Comparison of ENCODE assay signal across 3 cellular contexts in the genomic region with DNA sequence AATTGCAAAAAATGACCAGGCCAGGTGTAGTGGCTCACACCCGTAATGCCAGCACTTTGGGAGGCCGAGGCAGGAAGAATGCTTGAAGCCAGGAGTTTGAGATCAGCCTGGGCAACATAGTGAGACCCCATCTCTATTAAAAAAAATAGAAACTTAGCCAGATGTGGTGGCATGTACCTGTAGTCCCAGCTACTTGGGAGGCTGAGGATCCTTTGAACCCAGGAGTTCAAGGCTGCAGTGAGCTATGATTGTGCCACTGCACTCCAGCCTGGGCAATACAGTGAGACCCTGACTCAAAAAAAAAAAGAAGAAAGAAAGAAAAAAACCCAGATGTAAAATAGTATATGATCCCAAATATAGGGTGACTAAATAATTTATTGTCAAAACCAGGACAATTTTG. TPM values are rescaled to one million over a fixed set of nuclear protein-coding genes. Genes with fewer than 3 reads are reported as not detected.
"Had no signal": no experiment of that assay in that cellular context is flagged by ENCODE, and none has a peak within 500 bp of the region (broad histone marks: within the 10 kb centered on the region; RNA-seq: fewer than 3 reads in every experiment).

No MANE protein-coding gene starts in this region.

RNA-seq across cellular contexts. Expression of a gene that starts 51.6 kb away (rescaled TPM):
- total RNA-seq: dermis blood vessel endothelial cell, endothelial cell of umbilical vein, glomerular endothelial cell had no signal
